Comparison of ENCODE assay signal across 23 cellular contexts in genomic region chr20:58678806-58679205, GRCh38.
"Had no signal": no experiment of that assay in that cellular context is flagged by ENCODE, and none has a peak within 500 bp of the region (broad histone marks: within the 10 kb centered on the region; RNA-seq: fewer than 3 reads in every experiment).

No MANE protein-coding gene starts in this region.

- DNase-seq: activated CD4-positive, alpha-beta memory T cell treated with anti-CD3 and anti-CD28 coated beads, Interleukin-2, amount 10 ng/mL, durations not matched to agents 7 days and 5 days; activated CD4-positive, alpha-beta T cell treated with anti-CD3 and anti-CD28 coated beads for 4 hours; activated CD4-positive, CD25-positive, alpha-beta regulatory T cell; activated gamma-delta T cell; activated naive CD4-positive, alpha-beta T cell treated with anti-CD3 and anti-CD28 coated beads, Interleukin-2, amount 50 U/mL, for 16 hours; central memory CD4-positive, alpha-beta T cell; dermis blood vessel endothelial cell; effector memory CD4-positive, alpha-beta T cell; head of caudate nucleus; hypothalamus; left ventricle myocardium inferior; stimulated activated CD4-positive, alpha-beta T cell treated with anti-CD3 and anti-CD28 coated beads, Interleukin-15, amount 100 ng/mL, for 24 hours; stimulated activated naive CD4-positive, alpha-beta T cell treated with Interleukin-2 at 50 U/mL for 16 hours; substantia nigra; thyroid gland; upper lobe of right lung had no signal

- H3K4me3 ChIP-seq: ascending aorta, left ventricle myocardium inferior, smooth muscle cell, thyroid gland, upper lobe of right lung had no signal

- H3K9me3 ChIP-seq: ascending aorta, left ventricle myocardium inferior, thyroid gland, upper lobe of right lung had no signal

- FAIRE-seq: frontal cortex had no signal

- ATAC-seq: sciatic nerve, upper lobe of right lung had no signal

- H3K4me2 ChIP-seq: smooth muscle cell had no signal

- H3K27me3 ChIP-seq: ascending aorta, thyroid gland, upper lobe of right lung had no signal

- H3K27me3 Mint-ChIP-seq: activated CD4-positive, alpha-beta memory T cell treated with anti-CD3 and anti-CD28 coated beads, Interleukin-2, amount 10 ng/mL, durations not matched to agents 7 days and 5 days had no signal

- H3K27ac Mint-ChIP-seq: activated CD4-positive, alpha-beta memory T cell treated with anti-CD3 and anti-CD28 coated beads, Interleukin-2, amount 10 ng/mL, durations not matched to agents 7 days and 5 days; activated T-helper 1 cell treated with anti-CD3 and anti-CD28 coated beads, Interleukin-12 subunit alpha, Interleukin-12 subunit beta, Interleukin-2, Interleukin-4 antibody, amounts not matched to agents 30 ng/mL and 10 ng/mL and 1 ng/mL, durations not matched to agents 14 hours and 24 hours and 36 hours; nephron; T-helper 1 cell treated with Interleukin-12 subunit alpha and Interleukin-12 subunit beta and Interleukin-4 antibody, amounts not matched to agents 30 μg/mL and 1 μg/mL, for 36 hours had no signal

- H3K27ac ChIP-seq: ascending aorta, left ventricle myocardium inferior, thyroid gland, upper lobe of right lung had no signal

- H3K4me1 Mint-ChIP-seq: activated CD4-positive, alpha-beta memory T cell treated with anti-CD3 and anti-CD28 coated beads, Interleukin-2, amount 10 ng/mL, durations not matched to agents 7 days and 5 days; nephron had no signal

- H3K4me1 ChIP-seq: ascending aorta, left ventricle myocardium inferior, thyroid gland, upper lobe of right lung had no signal

- H3K4me3 Mint-ChIP-seq: activated CD4-positive, alpha-beta memory T cell treated with anti-CD3 and anti-CD28 coated beads, Interleukin-2, amount 10 ng/mL, durations not matched to agents 7 days and 5 days; activated T-helper 1 cell treated with anti-CD3 and anti-CD28 coated beads, Interleukin-12 subunit alpha, Interleukin-12 subunit beta, Interleukin-2, Interleukin-4 antibody, amounts not matched to agents 30 ng/mL and 10 ng/mL and 1 ng/mL, durations not matched to agents 14 hours and 24 hours and 36 hours; nephron; T-helper 1 cell treated with Interleukin-12 subunit alpha and Interleukin-12 subunit beta and Interleukin-4 antibody, amounts not matched to agents 30 μg/mL and 1 μg/mL, for 36 hours had no signal

- H3K9me3 Mint-ChIP-seq: activated CD4-positive, alpha-beta memory T cell treated with anti-CD3 and anti-CD28 coated beads, Interleukin-2, amount 10 ng/mL, durations not matched to agents 7 days and 5 days; activated T-helper 1 cell treated with anti-CD3 and anti-CD28 coated beads, Interleukin-12 subunit alpha, Interleukin-12 subunit beta, Interleukin-2, Interleukin-4 antibody, amounts not matched to agents 30 ng/mL and 10 ng/mL and 1 ng/mL, durations not matched to agents 14 hours and 24 hours and 36 hours; nephron; T-helper 1 cell treated with Interleukin-12 subunit alpha and Interleukin-12 subunit beta and Interleukin-4 antibody, amounts not matched to agents 30 μg/mL and 1 μg/mL, for 36 hours had no signal
